Comparison of ENCODE assay signal across 1 cellular context in the genomic region with DNA sequence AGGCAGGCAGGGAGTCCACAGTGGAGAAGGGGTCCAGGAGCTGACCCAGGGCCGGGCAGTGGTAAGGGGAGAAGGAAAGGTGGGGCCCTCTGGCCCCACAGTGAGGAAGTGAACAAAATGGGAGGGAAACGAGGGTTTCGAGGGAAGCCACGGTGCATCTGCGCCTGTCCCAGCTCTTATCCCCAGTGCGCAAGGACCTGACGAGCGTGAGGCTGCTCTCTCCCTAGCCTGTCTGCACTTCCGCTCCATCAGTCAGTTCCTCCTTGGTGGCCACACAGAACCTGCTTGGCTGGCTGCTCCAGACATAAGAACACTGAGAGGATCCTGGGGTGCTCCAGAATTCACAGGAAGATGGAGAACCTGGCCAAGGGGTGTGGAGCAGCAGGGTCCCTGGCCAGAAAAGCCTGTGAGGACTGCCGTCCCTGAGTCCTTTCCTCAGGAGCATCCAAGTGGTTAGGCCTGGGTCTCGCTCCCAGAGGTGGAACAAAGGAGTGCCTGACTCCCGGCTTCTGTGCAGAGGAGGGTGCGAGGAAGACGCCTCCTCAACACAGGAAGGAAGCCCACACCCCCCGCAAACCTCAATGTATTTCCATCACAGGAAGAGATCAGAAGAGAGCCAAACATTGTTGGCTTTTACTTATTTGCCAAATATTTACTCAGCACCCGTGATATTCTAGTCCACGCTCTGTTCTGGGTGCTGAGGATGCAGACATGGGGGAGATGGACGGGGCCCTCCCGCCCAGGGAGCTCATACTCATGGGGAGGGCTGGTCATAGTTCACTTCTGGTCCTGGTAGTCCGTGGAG.
TF ChIP-seq lines count a peak whose summit lies in the region.

No MANE protein-coding gene starts in this region.

TF ChIP-seq in K562, 482 proteins besides CTCF, POLR2A, EP300 and RAD21 (continued from another document and continues in another):
- TF ChIP-seq, protein P1, sequence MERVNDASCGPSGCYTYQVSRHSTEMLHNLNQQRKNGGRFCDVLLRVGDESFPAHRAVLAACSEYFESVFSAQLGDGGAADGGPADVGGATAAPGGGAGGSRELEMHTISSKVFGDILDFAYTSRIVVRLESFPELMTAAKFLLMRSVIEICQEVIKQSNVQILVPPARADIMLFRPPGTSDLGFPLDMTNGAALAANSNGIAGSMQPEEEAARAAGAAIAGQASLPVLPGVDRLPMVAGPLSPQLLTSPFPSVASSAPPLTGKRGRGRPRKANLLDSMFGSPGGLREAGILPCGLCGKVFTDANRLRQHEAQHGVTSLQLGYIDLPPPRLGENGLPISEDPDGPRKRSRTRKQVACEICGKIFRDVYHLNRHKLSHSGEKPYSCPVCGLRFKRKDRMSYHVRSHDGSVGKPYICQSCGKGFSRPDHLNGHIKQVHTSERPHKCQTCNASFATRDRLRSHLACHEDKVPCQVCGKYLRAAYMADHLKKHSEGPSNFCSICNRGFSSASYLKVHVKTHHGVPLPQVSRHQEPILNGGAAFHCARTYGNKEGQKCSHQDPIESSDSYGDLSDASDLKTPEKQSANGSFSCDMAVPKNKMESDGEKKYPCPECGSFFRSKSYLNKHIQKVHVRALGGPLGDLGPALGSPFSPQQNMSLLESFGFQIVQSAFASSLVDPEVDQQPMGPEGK (CRISPR knock-in tag; IDR thresholded peaks at IDR 0.05; ENCODE audit: borderline replicate concordance): no peak
- TF ChIP-seq CTBP1 (IDR thresholded peaks at IDR 0.05; ENCODE audit: borderline replicate concordance) (no peak; the same call in 1 of the 2 replicates), FOS (IDR thresholded peaks at IDR 0.05; ENCODE audit: extremely low read depth, insufficient read length) (no peak), HOXB6 (CRISPR knock-in tag; IDR thresholded peaks at IDR 0.05; ENCODE audit: borderline replicate concordance) (no peak), GABPB1 (CRISPR knock-in tag; IDR thresholded peaks at IDR 0.05) (0 out of 2 replicates have a peak, but pooled peaks have one; percentile 52), KAT7 (CRISPR knock-in tag; IDR thresholded peaks at IDR 0.05; ENCODE audit: borderline replicate concordance) (no peak), NFIC (IDR thresholded peaks at IDR 0.05) (no peak), RCOR1 (IDR thresholded peaks at IDR 0.05; ENCODE audit: borderline replicate concordance in 1 of 2, low read depth in 2 of 2, low read length in 2 of 2) (0 out of 4 replicates have a peak, but pooled peaks of 1 of the 2 experiments have one; percentile 20), ZNF324 (CRISPR knock-in tag; IDR thresholded peaks at IDR 0.05) (no peak)
- TF ChIP-seq, protein P2, sequence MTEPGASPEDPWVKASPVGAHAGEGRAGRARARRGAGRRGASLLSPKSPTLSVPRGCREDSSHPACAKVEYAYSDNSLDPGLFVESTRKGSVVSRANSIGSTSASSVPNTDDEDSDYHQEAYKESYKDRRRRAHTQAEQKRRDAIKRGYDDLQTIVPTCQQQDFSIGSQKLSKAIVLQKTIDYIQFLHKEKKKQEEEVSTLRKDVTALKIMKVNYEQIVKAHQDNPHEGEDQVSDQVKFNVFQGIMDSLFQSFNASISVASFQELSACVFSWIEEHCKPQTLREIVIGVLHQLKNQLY (CRISPR knock-in tag; conservative IDR thresholded peaks at IDR 0.05): no peak
- TF ChIP-seq, protein P3, sequence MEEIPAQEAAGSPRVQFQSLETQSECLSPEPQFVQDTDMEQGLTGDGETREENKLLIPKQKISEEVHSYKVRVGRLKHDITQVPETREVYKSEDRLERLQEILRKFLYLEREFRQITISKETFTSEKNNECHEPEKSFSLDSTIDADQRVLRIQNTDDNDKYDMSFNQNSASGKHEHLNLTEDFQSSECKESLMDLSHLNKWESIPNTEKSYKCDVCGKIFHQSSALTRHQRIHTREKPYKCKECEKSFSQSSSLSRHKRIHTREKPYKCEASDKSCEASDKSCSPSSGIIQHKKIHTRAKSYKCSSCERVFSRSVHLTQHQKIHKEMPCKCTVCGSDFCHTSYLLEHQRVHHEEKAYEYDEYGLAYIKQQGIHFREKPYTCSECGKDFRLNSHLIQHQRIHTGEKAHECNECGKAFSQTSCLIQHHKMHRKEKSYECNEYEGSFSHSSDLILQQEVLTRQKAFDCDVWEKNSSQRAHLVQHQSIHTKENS (CRISPR knock-in tag; IDR thresholded peaks at IDR 0.05): no peak
- TF ChIP-seq, protein P4, sequence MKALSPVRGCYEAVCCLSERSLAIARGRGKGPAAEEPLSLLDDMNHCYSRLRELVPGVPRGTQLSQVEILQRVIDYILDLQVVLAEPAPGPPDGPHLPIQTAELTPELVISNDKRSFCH (CRISPR knock-in tag; IDR thresholded peaks at IDR 0.05): no peak
- TF ChIP-seq, protein P4 (tag; IDR thresholded peaks at IDR 0.05): 0 out of 2 replicates have a peak, but pooled peaks have one; percentile 28
- TF ChIP-seq, protein P5, sequence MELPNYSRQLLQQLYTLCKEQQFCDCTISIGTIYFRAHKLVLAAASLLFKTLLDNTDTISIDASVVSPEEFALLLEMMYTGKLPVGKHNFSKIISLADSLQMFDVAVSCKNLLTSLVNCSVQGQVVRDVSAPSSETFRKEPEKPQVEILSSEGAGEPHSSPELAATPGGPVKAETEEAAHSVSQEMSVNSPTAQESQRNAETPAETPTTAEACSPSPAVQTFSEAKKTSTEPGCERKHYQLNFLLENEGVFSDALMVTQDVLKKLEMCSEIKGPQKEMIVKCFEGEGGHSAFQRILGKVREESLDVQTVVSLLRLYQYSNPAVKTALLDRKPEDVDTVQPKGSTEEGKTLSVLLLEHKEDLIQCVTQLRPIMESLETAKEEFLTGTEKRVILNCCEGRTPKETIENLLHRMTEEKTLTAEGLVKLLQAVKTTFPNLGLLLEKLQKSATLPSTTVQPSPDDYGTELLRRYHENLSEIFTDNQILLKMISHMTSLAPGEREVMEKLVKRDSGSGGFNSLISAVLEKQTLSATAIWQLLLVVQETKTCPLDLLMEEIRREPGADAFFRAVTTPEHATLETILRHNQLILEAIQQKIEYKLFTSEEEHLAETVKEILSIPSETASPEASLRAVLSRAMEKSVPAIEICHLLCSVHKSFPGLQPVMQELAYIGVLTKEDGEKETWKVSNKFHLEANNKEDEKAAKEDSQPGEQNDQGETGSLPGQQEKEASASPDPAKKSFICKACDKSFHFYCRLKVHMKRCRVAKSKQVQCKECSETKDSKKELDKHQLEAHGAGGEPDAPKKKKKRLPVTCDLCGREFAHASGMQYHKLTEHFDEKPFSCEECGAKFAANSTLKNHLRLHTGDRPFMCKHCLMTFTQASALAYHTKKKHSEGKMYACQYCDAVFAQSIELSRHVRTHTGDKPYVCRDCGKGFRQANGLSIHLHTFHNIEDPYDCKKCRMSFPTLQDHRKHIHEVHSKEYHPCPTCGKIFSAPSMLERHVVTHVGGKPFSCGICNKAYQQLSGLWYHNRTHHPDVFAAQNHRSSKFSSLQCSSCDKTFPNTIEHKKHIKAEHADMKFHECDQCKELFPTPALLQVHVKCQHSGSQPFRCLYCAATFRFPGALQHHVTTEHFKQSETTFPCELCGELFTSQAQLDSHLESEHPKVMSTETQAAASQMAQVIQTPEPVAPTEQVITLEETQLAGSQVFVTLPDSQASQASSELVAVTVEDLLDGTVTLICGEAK (IDR thresholded peaks at IDR 0.05): no peak
- TF ChIP-seq, protein P5 (CRISPR knock-in tag; IDR thresholded peaks at IDR 0.05): no peak
- TF ChIP-seq, protein P6, sequence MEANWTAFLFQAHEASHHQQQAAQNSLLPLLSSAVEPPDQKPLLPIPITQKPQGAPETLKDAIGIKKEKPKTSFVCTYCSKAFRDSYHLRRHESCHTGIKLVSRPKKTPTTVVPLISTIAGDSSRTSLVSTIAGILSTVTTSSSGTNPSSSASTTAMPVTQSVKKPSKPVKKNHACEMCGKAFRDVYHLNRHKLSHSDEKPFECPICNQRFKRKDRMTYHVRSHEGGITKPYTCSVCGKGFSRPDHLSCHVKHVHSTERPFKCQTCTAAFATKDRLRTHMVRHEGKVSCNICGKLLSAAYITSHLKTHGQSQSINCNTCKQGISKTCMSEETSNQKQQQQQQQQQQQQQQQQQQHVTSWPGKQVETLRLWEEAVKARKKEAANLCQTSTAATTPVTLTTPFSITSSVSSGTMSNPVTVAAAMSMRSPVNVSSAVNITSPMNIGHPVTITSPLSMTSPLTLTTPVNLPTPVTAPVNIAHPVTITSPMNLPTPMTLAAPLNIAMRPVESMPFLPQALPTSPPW (CRISPR knock-in tag; IDR thresholded peaks at IDR 0.05): 0 out of 2 replicates have a peak, but pooled peaks have one; percentile 15
- TF ChIP-seq, protein P7, sequence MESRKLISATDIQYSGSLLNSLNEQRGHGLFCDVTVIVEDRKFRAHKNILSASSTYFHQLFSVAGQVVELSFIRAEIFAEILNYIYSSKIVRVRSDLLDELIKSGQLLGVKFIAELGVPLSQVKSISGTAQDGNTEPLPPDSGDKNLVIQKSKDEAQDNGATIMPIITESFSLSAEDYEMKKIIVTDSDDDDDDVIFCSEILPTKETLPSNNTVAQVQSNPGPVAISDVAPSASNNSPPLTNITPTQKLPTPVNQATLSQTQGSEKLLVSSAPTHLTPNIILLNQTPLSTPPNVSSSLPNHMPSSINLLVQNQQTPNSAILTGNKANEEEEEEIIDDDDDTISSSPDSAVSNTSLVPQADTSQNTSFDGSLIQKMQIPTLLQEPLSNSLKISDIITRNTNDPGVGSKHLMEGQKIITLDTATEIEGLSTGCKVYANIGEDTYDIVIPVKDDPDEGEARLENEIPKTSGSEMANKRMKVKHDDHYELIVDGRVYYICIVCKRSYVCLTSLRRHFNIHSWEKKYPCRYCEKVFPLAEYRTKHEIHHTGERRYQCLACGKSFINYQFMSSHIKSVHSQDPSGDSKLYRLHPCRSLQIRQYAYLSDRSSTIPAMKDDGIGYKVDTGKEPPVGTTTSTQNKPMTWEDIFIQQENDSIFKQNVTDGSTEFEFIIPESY (CRISPR knock-in tag; IDR thresholded peaks at IDR 0.05): peak; percentile 65
